In genomic region chr2:162934191-162934590, GRCh38 we compare ENCODE assay signal across 27 cellular contexts.
"Had no signal": no experiment of that assay in that cellular context is flagged by ENCODE, and none has a peak within 500 bp of the region (broad histone marks: within the 10 kb centered on the region; RNA-seq: fewer than 3 reads in every experiment).

No MANE protein-coding gene starts in this region.

- H3K4me1 ChIP-seq: SJSA1 had no signal

- H3K27me3 ChIP-seq: cardiac muscle cell, SJSA1 had no signal

- H3K9me3 Mint-ChIP-seq: activated CD4-positive, alpha-beta T cell treated with anti-CD3 and anti-CD28 coated beads, Interleukin-2, amount 10 ng/mL, durations not matched to agents 24 days and 14 days; activated naive CD4-positive, alpha-beta T cell treated with anti-CD3 and anti-CD28 coated beads, Interleukin-2, amount 50 U/mL, for 24 hours; T-helper 1 cell treated with Interleukin-12 subunit alpha and Interleukin-12 subunit beta and Interleukin-4 antibody, amounts not matched to agents 30 μg/mL and 1 μg/mL, for 36 hours had no signal

- H3K9me3 ChIP-seq: SJSA1, SK-N-SH had no signal

- H3K4me1 Mint-ChIP-seq: activated CD4-positive, alpha-beta T cell treated with anti-CD3 and anti-CD28 coated beads, Interleukin-2, amount 10 ng/mL, durations not matched to agents 24 days and 14 days; activated naive CD4-positive, alpha-beta T cell treated with anti-CD3 and anti-CD28 coated beads, Interleukin-2, amount 50 U/mL, for 24 hours; activated naive CD8-positive, alpha-beta T cell treated with anti-CD3 and anti-CD28 coated beads, Interleukin-2, amount 10 ng/mL, durations not matched to agents 7 days and 5 days had no signal

- H3K27ac Mint-ChIP-seq: activated CD4-positive, alpha-beta T cell treated with anti-CD3 and anti-CD28 coated beads, Interleukin-2, amount 10 ng/mL, durations not matched to agents 24 days and 14 days; activated CD8-positive, alpha-beta T cell treated with anti-CD3 and anti-CD28 coated beads for 36 hours; activated naive CD4-positive, alpha-beta T cell treated with anti-CD3 and anti-CD28 coated beads, Interleukin-2, amount 50 U/mL, for 24 hours; activated naive CD8-positive, alpha-beta T cell treated with anti-CD3 and anti-CD28 coated beads, Interleukin-2, amount 10 ng/mL, durations not matched to agents 7 days and 5 days; activated T-cell treated with anti-CD3 and anti-CD28 coated beads, Interleukin-2, amount 50 U/mL, for 24 hours; activated T-helper 2 cell treated with anti-CD3 and anti-CD28 coated beads, Interferon-gamma antibody, Interleukin-2, Interleukin-4, amounts not matched to agents 10 μg/mL and 5 μg/mL and 100 μg/mL, durations not matched to agents 14 hours and 24 hours and 36 hours; T-helper 1 cell treated with Interleukin-12 subunit alpha and Interleukin-12 subunit beta and Interleukin-4 antibody, amounts not matched to agents 30 μg/mL and 1 μg/mL, for 36 hours; T-helper 2 cell treated with Interferon-gamma antibody and Interleukin-4, amounts not matched to agents 5 μg/mL and 100 μg/mL, for 36 hours had no signal

- H3K27ac ChIP-seq: cardiac muscle cell, SJSA1 had no signal

- DNase-seq: activated CD4-positive, alpha-beta T cell treated with anti-CD3 and anti-CD28 coated beads, Interleukin-2, amount 10 ng/mL, durations not matched to agents 24 days and 14 days; activated CD4-positive, alpha-beta T cell treated with anti-CD3 and anti-CD28 coated beads, Interleukin-2, amount 50 U/mL, for 4 hours; activated CD8-positive, alpha-beta T cell treated with anti-CD3 and anti-CD28 coated beads for 36 hours; activated gamma-delta T cell; activated naive CD4-positive, alpha-beta T cell treated with Interleukin-2 at 50 U/mL for 16 hours; activated naive CD8-positive, alpha-beta T cell treated with anti-CD3 and anti-CD28 coated beads, Interleukin-2, amount 10 ng/mL, durations not matched to agents 7 days and 5 days; activated T-cell treated with anti-CD3 and anti-CD28 coated beads, Interleukin-2, amount 50 U/mL, for 24 hours; NCI-H1092 treated with DMSO at 0.1 percent for 48 hours; NCI-H1417; NCI-H146; NCI-H187 treated with DMSO at 0.1 percent for 48 hours; NCI-H2081; NCI-H2171 treated with DMSO at 0.1 percent for 48 hours; NCI-H2227 treated with DMSO at 0.1 percent for 48 hours; NCI-H446 treated with DMSO at 0.1 percent for 48 hours; NCI-H524 treated with DMSO at 0.1 percent for 48 hours; SHP77; SK-N-SH had no signal

- FAIRE-seq: K562, TTC549 had no signal

- H3K4me3 Mint-ChIP-seq: activated CD4-positive, alpha-beta T cell treated with anti-CD3 and anti-CD28 coated beads, Interleukin-2, amount 10 ng/mL, durations not matched to agents 24 days and 14 days; activated CD8-positive, alpha-beta T cell treated with anti-CD3 and anti-CD28 coated beads for 36 hours; activated naive CD4-positive, alpha-beta T cell treated with anti-CD3 and anti-CD28 coated beads, Interleukin-2, amount 50 U/mL, for 24 hours; activated naive CD8-positive, alpha-beta T cell treated with anti-CD3 and anti-CD28 coated beads, Interleukin-2, amount 10 ng/mL, durations not matched to agents 7 days and 5 days; activated T-cell treated with anti-CD3 and anti-CD28 coated beads, Interleukin-2, amount 50 U/mL, for 24 hours; T-helper 1 cell treated with Interleukin-12 subunit alpha and Interleukin-12 subunit beta and Interleukin-4 antibody, amounts not matched to agents 30 μg/mL and 1 μg/mL, for 36 hours; T-helper 2 cell treated with Interferon-gamma antibody and Interleukin-4, amounts not matched to agents 5 μg/mL and 100 μg/mL, for 36 hours had no signal

- ATAC-seq: activated CD8-positive, alpha-beta T cell treated with anti-CD3 and anti-CD28 coated beads for 36 hours; K562; Panc1 had no signal

- H3K4me3 ChIP-seq: cardiac muscle cell, K562, SJSA1 had no signal

- H3K27me3 Mint-ChIP-seq: activated CD4-positive, alpha-beta T cell treated with anti-CD3 and anti-CD28 coated beads, Interleukin-2, amount 10 ng/mL, durations not matched to agents 24 days and 14 days; activated CD8-positive, alpha-beta T cell treated with anti-CD3 and anti-CD28 coated beads for 36 hours; activated naive CD4-positive, alpha-beta T cell treated with anti-CD3 and anti-CD28 coated beads, Interleukin-2, amount 50 U/mL, for 24 hours; activated naive CD8-positive, alpha-beta T cell treated with anti-CD3 and anti-CD28 coated beads, Interleukin-2, amount 10 ng/mL, durations not matched to agents 7 days and 5 days; activated T-cell treated with anti-CD3 and anti-CD28 coated beads, Interleukin-2, amount 50 U/mL, for 24 hours had no signal

- H3K36me3 ChIP-seq: cardiac muscle cell, SJSA1 had no signal

- H3K36me3 Mint-ChIP-seq: activated naive CD4-positive, alpha-beta T cell treated with anti-CD3 and anti-CD28 coated beads, Interleukin-2, amount 50 U/mL, for 24 hours; activated naive CD8-positive, alpha-beta T cell treated with anti-CD3 and anti-CD28 coated beads, Interleukin-2, amount 10 ng/mL, durations not matched to agents 7 days and 5 days had no signal

- H3K9ac ChIP-seq: SK-N-SH had no signal

- H3K4me2 ChIP-seq: SK-N-SH had no signal
